ENCODE assay signal across 1 cellular context in the genomic region with DNA sequence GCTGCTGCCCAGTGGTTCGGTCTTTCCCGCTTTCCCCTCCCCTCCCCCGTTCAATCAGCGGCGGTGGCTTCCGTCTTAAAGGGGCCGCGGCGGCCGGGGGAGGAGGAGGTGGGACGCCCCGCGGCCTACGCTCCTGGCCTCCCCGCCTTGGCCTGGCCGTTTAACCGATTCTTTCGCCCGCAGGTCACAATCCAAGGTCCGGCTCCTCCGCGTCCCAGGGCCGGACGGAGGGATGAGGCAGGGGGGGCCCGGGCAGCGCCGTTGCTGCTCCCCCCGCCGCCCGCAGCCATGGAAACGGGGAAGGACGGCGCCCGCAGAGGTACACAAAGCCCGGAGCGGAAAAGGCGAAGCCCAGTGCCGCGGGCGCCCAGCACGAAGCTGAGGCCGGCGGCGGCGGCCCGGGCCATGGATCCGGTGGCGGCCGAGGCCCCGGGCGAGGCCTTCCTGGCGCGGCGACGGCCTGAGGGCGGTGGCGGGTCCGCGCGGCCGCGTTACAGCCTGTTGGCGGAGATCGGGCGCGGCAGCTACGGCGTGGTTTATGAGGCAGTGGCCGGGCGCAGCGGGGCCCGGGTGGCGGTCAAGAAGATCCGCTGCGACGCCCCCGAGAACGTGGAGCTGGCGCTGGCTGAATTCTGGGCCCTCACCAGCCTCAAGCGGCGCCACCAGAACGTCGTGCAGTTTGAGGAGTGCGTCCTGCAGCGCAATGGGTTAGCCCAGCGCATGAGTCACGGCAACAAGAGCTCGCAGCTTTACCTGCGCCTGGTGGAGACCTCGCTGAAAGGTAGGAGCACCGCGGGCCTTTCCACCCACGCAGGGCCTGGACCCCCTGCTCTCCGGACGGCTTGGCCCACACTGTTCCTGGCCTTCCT.
A peak's percentile ranks its signal among the peaks of the same experiment; 100 is the strongest.
TF ChIP-seq lines count a peak whose summit lies in the region.

No MANE protein-coding gene starts in this region.

TF ChIP-seq in GM12878, 131 proteins besides CTCF, POLR2A, EP300 and RAD21 (continued from another document and continues in another):
- TF ChIP-seq, protein P1, sequence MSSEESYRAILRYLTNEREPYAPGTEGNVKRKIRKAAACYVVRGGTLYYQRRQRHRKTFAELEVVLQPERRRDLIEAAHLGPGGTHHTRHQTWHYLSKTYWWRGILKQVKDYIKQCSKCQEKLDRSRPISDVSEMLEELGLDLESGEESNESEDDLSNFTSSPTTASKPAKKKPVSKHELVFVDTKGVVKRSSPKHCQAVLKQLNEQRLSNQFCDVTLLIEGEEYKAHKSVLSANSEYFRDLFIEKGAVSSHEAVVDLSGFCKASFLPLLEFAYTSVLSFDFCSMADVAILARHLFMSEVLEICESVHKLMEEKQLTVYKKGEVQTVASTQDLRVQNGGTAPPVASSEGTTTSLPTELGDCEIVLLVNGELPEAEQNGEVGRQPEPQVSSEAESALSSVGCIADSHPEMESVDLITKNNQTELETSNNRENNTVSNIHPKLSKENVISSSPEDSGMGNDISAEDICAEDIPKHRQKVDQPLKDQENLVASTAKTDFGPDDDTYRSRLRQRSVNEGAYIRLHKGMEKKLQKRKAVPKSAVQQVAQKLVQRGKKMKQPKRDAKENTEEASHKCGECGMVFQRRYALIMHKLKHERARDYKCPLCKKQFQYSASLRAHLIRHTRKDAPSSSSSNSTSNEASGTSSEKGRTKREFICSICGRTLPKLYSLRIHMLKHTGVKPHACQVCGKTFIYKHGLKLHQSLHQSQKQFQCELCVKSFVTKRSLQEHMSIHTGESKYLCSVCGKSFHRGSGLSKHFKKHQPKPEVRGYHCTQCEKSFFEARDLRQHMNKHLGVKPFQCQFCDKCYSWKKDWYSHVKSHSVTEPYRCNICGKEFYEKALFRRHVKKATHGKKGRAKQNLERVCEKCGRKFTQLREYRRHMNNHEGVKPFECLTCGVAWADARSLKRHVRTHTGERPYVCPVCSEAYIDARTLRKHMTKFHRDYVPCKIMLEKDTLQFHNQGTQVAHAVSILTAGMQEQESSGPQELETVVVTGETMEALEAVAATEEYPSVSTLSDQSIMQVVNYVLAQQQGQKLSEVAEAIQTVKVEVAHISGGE (CRISPR knock-in tag; IDR thresholded peaks at IDR 0.05), result no peak
- TF ChIP-seq, protein P2, sequence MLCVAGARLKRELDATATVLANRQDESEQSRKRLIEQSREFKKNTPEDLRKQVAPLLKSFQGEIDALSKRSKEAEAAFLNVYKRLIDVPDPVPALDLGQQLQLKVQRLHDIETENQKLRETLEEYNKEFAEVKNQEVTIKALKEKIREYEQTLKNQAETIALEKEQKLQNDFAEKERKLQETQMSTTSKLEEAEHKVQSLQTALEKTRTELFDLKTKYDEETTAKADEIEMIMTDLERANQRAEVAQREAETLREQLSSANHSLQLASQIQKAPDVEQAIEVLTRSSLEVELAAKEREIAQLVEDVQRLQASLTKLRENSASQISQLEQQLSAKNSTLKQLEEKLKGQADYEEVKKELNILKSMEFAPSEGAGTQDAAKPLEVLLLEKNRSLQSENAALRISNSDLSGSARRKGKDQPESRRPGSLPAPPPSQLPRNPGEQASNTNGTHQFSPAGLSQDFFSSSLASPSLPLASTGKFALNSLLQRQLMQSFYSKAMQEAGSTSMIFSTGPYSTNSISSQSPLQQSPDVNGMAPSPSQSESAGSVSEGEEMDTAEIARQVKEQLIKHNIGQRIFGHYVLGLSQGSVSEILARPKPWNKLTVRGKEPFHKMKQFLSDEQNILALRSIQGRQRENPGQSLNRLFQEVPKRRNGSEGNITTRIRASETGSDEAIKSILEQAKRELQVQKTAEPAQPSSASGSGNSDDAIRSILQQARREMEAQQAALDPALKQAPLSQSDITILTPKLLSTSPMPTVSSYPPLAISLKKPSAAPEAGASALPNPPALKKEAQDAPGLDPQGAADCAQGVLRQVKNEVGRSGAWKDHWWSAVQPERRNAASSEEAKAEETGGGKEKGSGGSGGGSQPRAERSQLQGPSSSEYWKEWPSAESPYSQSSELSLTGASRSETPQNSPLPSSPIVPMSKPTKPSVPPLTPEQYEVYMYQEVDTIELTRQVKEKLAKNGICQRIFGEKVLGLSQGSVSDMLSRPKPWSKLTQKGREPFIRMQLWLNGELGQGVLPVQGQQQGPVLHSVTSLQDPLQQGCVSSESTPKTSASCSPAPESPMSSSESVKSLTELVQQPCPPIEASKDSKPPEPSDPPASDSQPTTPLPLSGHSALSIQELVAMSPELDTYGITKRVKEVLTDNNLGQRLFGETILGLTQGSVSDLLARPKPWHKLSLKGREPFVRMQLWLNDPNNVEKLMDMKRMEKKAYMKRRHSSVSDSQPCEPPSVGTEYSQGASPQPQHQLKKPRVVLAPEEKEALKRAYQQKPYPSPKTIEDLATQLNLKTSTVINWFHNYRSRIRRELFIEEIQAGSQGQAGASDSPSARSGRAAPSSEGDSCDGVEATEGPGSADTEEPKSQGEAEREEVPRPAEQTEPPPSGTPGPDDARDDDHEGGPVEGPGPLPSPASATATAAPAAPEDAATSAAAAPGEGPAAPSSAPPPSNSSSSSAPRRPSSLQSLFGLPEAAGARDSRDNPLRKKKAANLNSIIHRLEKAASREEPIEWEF (IDR thresholded peaks at IDR 0.05; ENCODE audit: insufficient replicate concordance, low read depth, low read length), result peak; percentile 26
- TF ChIP-seq LARP7 (IDR thresholded peaks at IDR 0.05) (peak; percentile 98), TCF7 (IDR thresholded peaks at IDR 0.05; ENCODE audit: borderline replicate concordance) (0 out of 2 replicates have a peak, but pooled peaks have one; percentile 15), YY1 (IDR thresholded peaks at IDR 0.05; ENCODE audit: low read depth, low read length) (peak; percentile 65), IRF4 (IDR thresholded peaks at IDR 0.05; ENCODE audit: low read depth, low read length) (0 out of 2 replicates have a peak, but pooled peaks have one; percentile 13), SPI1 (IDR thresholded peaks at IDR 0.05; ENCODE audit: borderline replicate concordance, insufficient read depth, low read depth, low read length) (no peak), SMC3 (IDR thresholded peaks at IDR 0.05; ENCODE audit: borderline replicate concordance, low read length) (0 out of 2 replicates have a peak, but pooled peaks have one; percentile 9), KAT2A (conservative IDR thresholded peaks at IDR 0.05; ENCODE audit: control insufficient read depth, low read depth, low read length) (no peak), SMAD5 (IDR thresholded peaks at IDR 0.05; ENCODE audit: low read depth) (peak; percentile 31; the same call in 1 of the 2 replicates), CHD1 (IDR thresholded peaks at IDR 0.05; ENCODE audit: low read depth, low read length) (no peak), MXI1 (IDR thresholded peaks at IDR 0.05; ENCODE audit: low read depth, low read length) (peak; percentile 84; the same call in 1 of the 2 replicates), SMAD1 (IDR thresholded peaks at IDR 0.05; ENCODE audit: low read depth, partially characterized antibody) (no peak), EGR1 (IDR thresholded peaks at IDR 0.05; ENCODE audit: borderline replicate concordance in 1 of 2, low read depth in 2 of 2, low read length in 2 of 2) (peak in 1 of 2 experiments; percentile 69; a peak in 2 of 3 replicates), POLR2AphosphoS5 (IDR thresholded peaks at IDR 0.05; ENCODE audit: low read length) (peak; percentile 29; the same call in 1 of the 2 replicates), IKZF2 (IDR thresholded peaks at IDR 0.05) (peak in 1 of 2 experiments; percentile 28; a peak in 2 of 4 replicates), TBL1XR1 (IDR thresholded peaks at IDR 0.05; ENCODE audit: low read depth, low read length) (0 out of 2 replicates have a peak, but pooled peaks have one; percentile 28), BACH1 (IDR thresholded peaks at IDR 0.05; ENCODE audit: borderline replicate concordance) (peak; percentile 79)
- TF ChIP-seq, protein P3, sequence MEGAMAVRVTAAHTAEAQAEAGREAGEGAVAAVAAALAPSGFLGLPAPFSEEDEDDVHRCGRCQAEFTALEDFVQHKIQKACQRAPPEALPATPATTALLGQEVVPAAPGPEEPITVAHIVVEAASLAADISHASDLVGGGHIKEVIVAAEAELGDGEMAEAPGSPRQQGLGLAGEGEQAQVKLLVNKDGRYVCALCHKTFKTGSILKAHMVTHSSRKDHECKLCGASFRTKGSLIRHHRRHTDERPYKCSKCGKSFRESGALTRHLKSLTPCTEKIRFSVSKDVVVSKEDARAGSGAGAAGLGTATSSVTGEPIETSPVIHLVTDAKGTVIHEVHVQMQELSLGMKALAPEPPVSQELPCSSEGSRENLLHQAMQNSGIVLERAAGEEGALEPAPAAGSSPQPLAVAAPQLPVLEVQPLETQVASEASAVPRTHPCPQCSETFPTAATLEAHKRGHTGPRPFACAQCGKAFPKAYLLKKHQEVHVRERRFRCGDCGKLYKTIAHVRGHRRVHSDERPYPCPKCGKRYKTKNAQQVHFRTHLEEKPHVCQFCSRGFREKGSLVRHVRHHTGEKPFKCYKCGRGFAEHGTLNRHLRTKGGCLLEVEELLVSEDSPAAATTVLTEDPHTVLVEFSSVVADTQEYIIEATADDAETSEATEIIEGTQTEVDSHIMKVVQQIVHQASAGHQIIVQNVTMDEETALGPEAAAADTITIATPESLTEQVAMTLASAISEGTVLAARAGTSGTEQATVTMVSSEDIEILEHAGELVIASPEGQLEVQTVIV (IDR thresholded peaks at IDR 0.05; ENCODE audit: borderline replicate concordance, partially characterized antibody), result peak; percentile 64
- TF ChIP-seq, protein P4, sequence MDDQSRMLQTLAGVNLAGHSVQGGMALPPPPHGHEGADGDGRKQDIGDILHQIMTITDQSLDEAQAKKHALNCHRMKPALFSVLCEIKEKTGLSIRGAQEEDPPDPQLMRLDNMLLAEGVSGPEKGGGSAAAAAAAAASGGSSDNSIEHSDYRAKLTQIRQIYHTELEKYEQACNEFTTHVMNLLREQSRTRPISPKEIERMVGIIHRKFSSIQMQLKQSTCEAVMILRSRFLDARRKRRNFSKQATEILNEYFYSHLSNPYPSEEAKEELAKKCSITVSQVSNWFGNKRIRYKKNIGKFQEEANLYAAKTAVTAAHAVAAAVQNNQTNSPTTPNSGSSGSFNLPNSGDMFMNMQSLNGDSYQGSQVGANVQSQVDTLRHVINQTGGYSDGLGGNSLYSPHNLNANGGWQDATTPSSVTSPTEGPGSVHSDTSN (IDR thresholded peaks at IDR 0.05; ENCODE audit: insufficient replicate concordance, low read depth, low read length), result peak; percentile 52
- TF ChIP-seq, protein P5, sequence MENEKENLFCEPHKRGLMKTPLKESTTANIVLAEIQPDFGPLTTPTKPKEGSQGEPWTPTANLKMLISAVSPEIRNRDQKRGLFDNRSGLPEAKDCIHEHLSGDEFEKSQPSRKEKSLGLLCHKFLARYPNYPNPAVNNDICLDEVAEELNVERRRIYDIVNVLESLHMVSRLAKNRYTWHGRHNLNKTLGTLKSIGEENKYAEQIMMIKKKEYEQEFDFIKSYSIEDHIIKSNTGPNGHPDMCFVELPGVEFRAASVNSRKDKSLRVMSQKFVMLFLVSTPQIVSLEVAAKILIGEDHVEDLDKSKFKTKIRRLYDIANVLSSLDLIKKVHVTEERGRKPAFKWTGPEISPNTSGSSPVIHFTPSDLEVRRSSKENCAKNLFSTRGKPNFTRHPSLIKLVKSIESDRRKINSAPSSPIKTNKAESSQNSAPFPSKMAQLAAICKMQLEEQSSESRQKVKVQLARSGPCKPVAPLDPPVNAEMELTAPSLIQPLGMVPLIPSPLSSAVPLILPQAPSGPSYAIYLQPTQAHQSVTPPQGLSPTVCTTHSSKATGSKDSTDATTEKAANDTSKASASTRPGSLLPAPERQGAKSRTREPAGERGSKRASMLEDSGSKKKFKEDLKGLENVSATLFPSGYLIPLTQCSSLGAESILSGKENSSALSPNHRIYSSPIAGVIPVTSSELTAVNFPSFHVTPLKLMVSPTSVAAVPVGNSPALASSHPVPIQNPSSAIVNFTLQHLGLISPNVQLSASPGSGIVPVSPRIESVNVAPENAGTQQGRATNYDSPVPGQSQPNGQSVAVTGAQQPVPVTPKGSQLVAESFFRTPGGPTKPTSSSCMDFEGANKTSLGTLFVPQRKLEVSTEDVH (IDR thresholded peaks at IDR 0.05; ENCODE audit: low read depth, partially characterized antibody), result no peak
- TF ChIP-seq, protein P6, sequence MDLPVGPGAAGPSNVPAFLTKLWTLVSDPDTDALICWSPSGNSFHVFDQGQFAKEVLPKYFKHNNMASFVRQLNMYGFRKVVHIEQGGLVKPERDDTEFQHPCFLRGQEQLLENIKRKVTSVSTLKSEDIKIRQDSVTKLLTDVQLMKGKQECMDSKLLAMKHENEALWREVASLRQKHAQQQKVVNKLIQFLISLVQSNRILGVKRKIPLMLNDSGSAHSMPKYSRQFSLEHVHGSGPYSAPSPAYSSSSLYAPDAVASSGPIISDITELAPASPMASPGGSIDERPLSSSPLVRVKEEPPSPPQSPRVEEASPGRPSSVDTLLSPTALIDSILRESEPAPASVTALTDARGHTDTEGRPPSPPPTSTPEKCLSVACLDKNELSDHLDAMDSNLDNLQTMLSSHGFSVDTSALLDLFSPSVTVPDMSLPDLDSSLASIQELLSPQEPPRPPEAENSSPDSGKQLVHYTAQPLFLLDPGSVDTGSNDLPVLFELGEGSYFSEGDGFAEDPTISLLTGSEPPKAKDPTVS (IDR thresholded peaks at IDR 0.05; ENCODE audit: low read depth, low read length), result 0 out of 2 replicates have a peak, but pooled peaks have one; percentile 21
- TF ChIP-seq, protein P7, sequence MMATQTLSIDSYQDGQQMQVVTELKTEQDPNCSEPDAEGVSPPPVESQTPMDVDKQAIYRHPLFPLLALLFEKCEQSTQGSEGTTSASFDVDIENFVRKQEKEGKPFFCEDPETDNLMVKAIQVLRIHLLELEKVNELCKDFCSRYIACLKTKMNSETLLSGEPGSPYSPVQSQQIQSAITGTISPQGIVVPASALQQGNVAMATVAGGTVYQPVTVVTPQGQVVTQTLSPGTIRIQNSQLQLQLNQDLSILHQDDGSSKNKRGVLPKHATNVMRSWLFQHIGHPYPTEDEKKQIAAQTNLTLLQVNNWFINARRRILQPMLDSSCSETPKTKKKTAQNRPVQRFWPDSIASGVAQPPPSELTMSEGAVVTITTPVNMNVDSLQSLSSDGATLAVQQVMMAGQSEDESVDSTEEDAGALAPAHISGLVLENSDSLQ (IDR thresholded peaks at IDR 0.05), result peak; percentile 90
- TF ChIP-seq, protein P8, sequence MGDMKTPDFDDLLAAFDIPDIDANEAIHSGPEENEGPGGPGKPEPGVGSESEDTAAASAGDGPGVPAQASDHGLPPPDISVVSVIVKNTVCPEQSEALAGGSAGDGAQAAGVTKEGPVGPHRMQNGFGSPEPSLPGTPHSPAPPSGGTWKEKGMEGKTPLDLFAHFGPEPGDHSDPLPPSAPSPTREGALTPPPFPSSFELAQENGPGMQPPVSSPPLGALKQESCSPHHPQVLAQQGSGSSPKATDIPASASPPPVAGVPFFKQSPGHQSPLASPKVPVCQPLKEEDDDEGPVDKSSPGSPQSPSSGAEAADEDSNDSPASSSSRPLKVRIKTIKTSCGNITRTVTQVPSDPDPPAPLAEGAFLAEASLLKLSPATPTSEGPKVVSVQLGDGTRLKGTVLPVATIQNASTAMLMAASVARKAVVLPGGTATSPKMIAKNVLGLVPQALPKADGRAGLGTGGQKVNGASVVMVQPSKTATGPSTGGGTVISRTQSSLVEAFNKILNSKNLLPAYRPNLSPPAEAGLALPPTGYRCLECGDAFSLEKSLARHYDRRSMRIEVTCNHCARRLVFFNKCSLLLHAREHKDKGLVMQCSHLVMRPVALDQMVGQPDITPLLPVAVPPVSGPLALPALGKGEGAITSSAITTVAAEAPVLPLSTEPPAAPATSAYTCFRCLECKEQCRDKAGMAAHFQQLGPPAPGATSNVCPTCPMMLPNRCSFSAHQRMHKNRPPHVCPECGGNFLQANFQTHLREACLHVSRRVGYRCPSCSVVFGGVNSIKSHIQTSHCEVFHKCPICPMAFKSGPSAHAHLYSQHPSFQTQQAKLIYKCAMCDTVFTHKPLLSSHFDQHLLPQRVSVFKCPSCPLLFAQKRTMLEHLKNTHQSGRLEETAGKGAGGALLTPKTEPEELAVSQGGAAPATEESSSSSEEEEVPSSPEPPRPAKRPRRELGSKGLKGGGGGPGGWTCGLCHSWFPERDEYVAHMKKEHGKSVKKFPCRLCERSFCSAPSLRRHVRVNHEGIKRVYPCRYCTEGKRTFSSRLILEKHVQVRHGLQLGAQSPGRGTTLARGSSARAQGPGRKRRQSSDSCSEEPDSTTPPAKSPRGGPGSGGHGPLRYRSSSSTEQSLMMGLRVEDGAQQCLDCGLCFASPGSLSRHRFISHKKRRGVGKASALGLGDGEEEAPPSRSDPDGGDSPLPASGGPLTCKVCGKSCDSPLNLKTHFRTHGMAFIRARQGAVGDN (IDR thresholded peaks at IDR 0.05), result peak; percentile 64
